Comparison of ENCODE assay signal across 22 cellular contexts in genomic region chr13:49779721-49780120, GRCh38.
"Had no signal": no experiment of that assay in that cellular context is flagged by ENCODE, and none has a peak within 500 bp of the region (broad histone marks: within the 10 kb centered on the region; RNA-seq: fewer than 3 reads in every experiment).

No MANE protein-coding gene starts in this region.

- H3K27ac ChIP-seq: VCaP had no signal

- H3K27ac Mint-ChIP-seq: activated CD8-positive, alpha-beta T cell treated with anti-CD3 and anti-CD28 coated beads for 36 hours had no signal

- H3K9me3 Mint-ChIP-seq: activated CD8-positive, alpha-beta T cell treated with anti-CD3 and anti-CD28 coated beads for 36 hours; activated naive CD4-positive, alpha-beta T cell treated with anti-CD3 and anti-CD28 coated beads, Interleukin-2, amount 50 U/mL, for 72 hours; brain; central memory CD8-positive, alpha-beta T cell had no signal

- ATAC-seq: activated CD8-positive, alpha-beta T cell treated with anti-CD3 and anti-CD28 coated beads for 36 hours; activated naive CD4-positive, alpha-beta T cell treated with anti-CD3 and anti-CD28 coated beads, Interleukin-2, amount 50 U/mL, for 72 hours had no signal

- H3K27me3 Mint-ChIP-seq: activated CD8-positive, alpha-beta T cell treated with anti-CD3 and anti-CD28 coated beads for 36 hours; brain; central memory CD8-positive, alpha-beta T cell had no signal

- H3K36me3 Mint-ChIP-seq: activated naive CD4-positive, alpha-beta T cell treated with anti-CD3 and anti-CD28 coated beads, Interleukin-2, amount 50 U/mL, for 72 hours had no signal

- DNase-seq: activated CD4-positive, alpha-beta T cell treated with anti-CD3 and anti-CD28 coated beads for 4 hours; activated CD8-positive, alpha-beta memory T cell treated with anti-CD3 and anti-CD28 coated beads, Interleukin-2, amount 50 U/mL, for 4 hours; activated CD8-positive, alpha-beta T cell treated with anti-CD3 and anti-CD28 coated beads for 36 hours; activated effector memory CD4-positive, alpha-beta T cell treated with anti-CD3 and anti-CD28 coated beads, Interleukin-2, amount 50 U/mL, for 16 hours; activated naive CD4-positive, alpha-beta T cell treated with Interleukin-2 at 50 U/mL for 16 hours; amygdala; Kasumi-1; KBM-7; NCI-H1092; NCI-H1417; NCI-H1694; NCI-H2029 treated with DMSO at 0.1 percent for 48 hours; NCI-H345; NCI-H510A; NCI-H526 treated with DMSO at 0.1 percent for 48 hours; NCI-H82; SIG-M5; T-helper 2 cell had no signal

- H3K4me3 Mint-ChIP-seq: activated CD8-positive, alpha-beta T cell treated with anti-CD3 and anti-CD28 coated beads for 36 hours; brain; central memory CD8-positive, alpha-beta T cell had no signal
